In genomic region chr21:32702702-32703101, GRCh38 we compare ENCODE assay signal across 1 cellular context.
TF ChIP-seq lines count a peak whose summit lies in the region.

No MANE protein-coding gene starts in this region.

TF ChIP-seq in GM23338, 12 proteins besides CTCF, POLR2A, EP300 and RAD21 (continued from another document):
- TF ChIP-seq ZNF462 (CRISPR knock-in tag; IDR thresholded peaks at IDR 0.05), result no peak
- TF ChIP-seq POLR2AphosphoS5 (IDR thresholded peaks at IDR 0.05; ENCODE audit: low read depth), result no peak
- no peak for TF ChIP-seq STAT1 (IDR thresholded peaks at IDR 0.05; ENCODE audit: unreplicated experiment)
- TF ChIP-seq ZNF114 (CRISPR knock-in tag; IDR thresholded peaks at IDR 0.05), result no peak
- TF ChIP-seq EZH2 (IDR thresholded peaks at IDR 0.05; ENCODE audit: low read depth, unreplicated experiment), result no peak
- TF ChIP-seq EZH2phosphoT487 (IDR thresholded peaks at IDR 0.05; ENCODE audit: unreplicated experiment), result no peak
- no peak for TF ChIP-seq REST (IDR thresholded peaks at IDR 0.05; ENCODE audit: unreplicated experiment)
